In genomic region chr14:78725086-78725485, GRCh38 we compare ENCODE assay signal across 31 cellular contexts.
A peak's percentile ranks its signal among the peaks of the same experiment; 100 is the strongest.
DNase-seq lines count a peak whose midpoint lies in the region; ATAC-seq and TF ChIP-seq lines count a peak whose summit lies in the region.
"Had no signal": no experiment of that assay in that cellular context is flagged by ENCODE, and none has a peak within 500 bp of the region (broad histone marks: within the 10 kb centered on the region; RNA-seq: fewer than 3 reads in every experiment).

No MANE protein-coding gene starts in this region.

- H3K79me2 ChIP-seq in hepatocyte, result no peaks in the 10 kb centered on the region

- H3K27ac Mint-ChIP-seq in activated CD4-positive, alpha-beta memory T cell treated with anti-CD3 and anti-CD28 coated beads, Interleukin-2, amount 10 ng/mL, durations not matched to agents 7 days and 5 days, result no peak overlapping the region
- H3K27ac Mint-ChIP-seq: activated CD4-positive, alpha-beta T cell treated with anti-CD3 and anti-CD28 coated beads for 36 hours; activated naive CD4-positive, alpha-beta T cell treated with anti-CD3 and anti-CD28 coated beads, Interleukin-2, amount 50 U/mL, for 24 hours; activated T-helper 2 cell treated with anti-CD3 and anti-CD28 coated beads, Interferon-gamma antibody, Interleukin-2, Interleukin-4, amounts not matched to agents 10 μg/mL and 5 μg/mL and 100 μg/mL, durations not matched to agents 14 hours and 24 hours and 36 hours; CD8-positive, alpha-beta T cell; immature natural killer cell; natural killer cell treated with Interleukin-12 subunit alpha and Interleukin-12 subunit beta and Interleukin-15 and Interleukin-18, amount 100 ng/mL, for 72 hours had no signal

- no peaks in the 10 kb centered on the region for H3K36me3 ChIP-seq in H7 (replicated peaks; ENCODE audit: control insufficient read depth, insufficient read depth, low read length)
- H3K36me3 ChIP-seq in iPS-18a (ENCODE audit: control insufficient read depth, low read depth, low read length), result no peaks in the 10 kb centered on the region
- no peaks in the 10 kb centered on the region for H3K36me3 ChIP-seq in upper lobe of right lung
- no peaks in the 10 kb centered on the region for H3K36me3 ChIP-seq in hepatocyte (replicated peaks; ENCODE audit: insufficient read depth, low read depth)
- H3K36me3 ChIP-seq: BE2C, esophagus squamous epithelium, heart left ventricle, transverse colon had no signal

- peaks cover 21% of the 10 kb centered on the region for H3K4me1 ChIP-seq in iPS-18a (ENCODE audit: control insufficient read depth, low read depth, low read length)
- H3K4me1 ChIP-seq in upper lobe of right lung, result no peaks in the 10 kb centered on the region
- H3K4me1 ChIP-seq in hepatocyte (ENCODE audit: insufficient read depth), result no peaks in the 10 kb centered on the region
- H3K4me1 ChIP-seq: BE2C, esophagus squamous epithelium, foreskin keratinocyte, heart left ventricle, transverse colon had no signal

- intact Hi-C loops in upper lobe of right lung (cut with DNase I), result no loop called here
- intact Hi-C loops in left colon (cut with DNase I, micrococcal nuclease), result no loop called here

- CTCF ChIA-PET in activated CD4-positive, alpha-beta memory T cell treated with anti-CD3 and anti-CD28 coated beads, Interleukin-2, amount 10 ng/mL, durations not matched to agents 7 days and 5 days (lab: Charles Lee), result no interaction called here

- WGBS in hepatocyte (ENCODE audit: low lambda C conversion rate, missing lambda C conversion rate), result 50% methylated on average over 1 of the region's 1 CpG

- H3K36me3 Mint-ChIP-seq in activated CD4-positive, alpha-beta memory T cell treated with anti-CD3 and anti-CD28 coated beads, Interleukin-2, amount 10 ng/mL, durations not matched to agents 7 days and 5 days (ENCODE audit: low read depth), result no peaks in the 10 kb centered on the region
- H3K36me3 Mint-ChIP-seq: activated naive CD4-positive, alpha-beta T cell treated with anti-CD3 and anti-CD28 coated beads, Interleukin-2, amount 50 U/mL, for 24 hours; CD8-positive, alpha-beta T cell; immature natural killer cell; natural killer cell treated with Interleukin-12 subunit alpha and Interleukin-12 subunit beta and Interleukin-15 and Interleukin-18, amount 100 ng/mL, for 72 hours had no signal

- no peaks in the 10 kb centered on the region for H3K9me2 ChIP-seq in hepatocyte (replicated peaks; ENCODE audit: insufficient read depth)

- H3K27ac ChIP-seq in iPS-18a (ENCODE audit: low read length) (no peak overlapping the region), upper lobe of right lung (no peak overlapping the region), hepatocyte (no peak overlapping the region)
- H3K27ac ChIP-seq: dorsolateral prefrontal cortex, esophagus squamous epithelium, foreskin keratinocyte, heart left ventricle, PC-9, transverse colon had no signal

- H3K27me3 Mint-ChIP-seq in activated CD4-positive, alpha-beta memory T cell treated with anti-CD3 and anti-CD28 coated beads, Interleukin-2, amount 10 ng/mL, durations not matched to agents 7 days and 5 days, result no peaks in the 10 kb centered on the region
- H3K27me3 Mint-ChIP-seq: activated naive CD4-positive, alpha-beta T cell treated with anti-CD3 and anti-CD28 coated beads, Interleukin-2, amount 50 U/mL, for 24 hours; natural killer cell treated with Interleukin-12 subunit alpha and Interleukin-12 subunit beta and Interleukin-15 and Interleukin-18, amount 100 ng/mL, for 72 hours had no signal

- no peaks in the 10 kb centered on the region for H3K4me1 Mint-ChIP-seq in activated CD4-positive, alpha-beta memory T cell treated with anti-CD3 and anti-CD28 coated beads, Interleukin-2, amount 10 ng/mL, durations not matched to agents 7 days and 5 days
- H3K4me1 Mint-ChIP-seq: activated CD4-positive, alpha-beta T cell treated with anti-CD3 and anti-CD28 coated beads for 36 hours; activated naive CD4-positive, alpha-beta T cell treated with anti-CD3 and anti-CD28 coated beads, Interleukin-2, amount 50 U/mL, for 24 hours; immature natural killer cell had no signal

- POLR2A ChIA-PET in activated CD4-positive, alpha-beta memory T cell treated with anti-CD3 and anti-CD28 coated beads, Interleukin-2, amount 10 ng/mL, durations not matched to agents 7 days and 5 days (lab: Charles Lee), result no interaction called here

- no peaks in the 10 kb centered on the region for H3K27me3 ChIP-seq in H7 (ENCODE audit: control insufficient read depth, insufficient read depth, low read length)
- no peaks in the 10 kb centered on the region for H3K27me3 ChIP-seq in iPS-18a (ENCODE audit: control insufficient read depth, insufficient read depth, low read length)
- no peaks in the 10 kb centered on the region for H3K27me3 ChIP-seq in upper lobe of right lung
- H3K27me3 ChIP-seq in hepatocyte, result no peaks in the 10 kb centered on the region
- H3K27me3 ChIP-seq: BE2C, dorsolateral prefrontal cortex, esophagus squamous epithelium, foreskin keratinocyte, transverse colon had no signal

- no peak for TF ChIP-seq CTCF in upper lobe of right lung (IDR thresholded peaks at IDR 0.05)
- TF ChIP-seq CTCF in hepatocyte (IDR thresholded peaks at IDR 0.05; ENCODE audit: poor library complexity), result no peak

- H2AFZ ChIP-seq in hepatocyte, result no peak overlapping the region
- H2AFZ ChIP-seq: PC-9 had no signal

- no peak overlapping the region for H3K9ac ChIP-seq in iPS-18a (ENCODE audit: low read length)

- H3K4me2 ChIP-seq in hepatocyte, result no peak overlapping the region
- H3K4me2 ChIP-seq: PC-9 had no signal

- no peak overlapping the region for H3K4me3 Mint-ChIP-seq in activated CD4-positive, alpha-beta memory T cell treated with anti-CD3 and anti-CD28 coated beads, Interleukin-2, amount 10 ng/mL, durations not matched to agents 7 days and 5 days
- H3K4me3 Mint-ChIP-seq: activated CD4-positive, alpha-beta T cell treated with anti-CD3 and anti-CD28 coated beads for 36 hours; activated naive CD4-positive, alpha-beta T cell treated with anti-CD3 and anti-CD28 coated beads, Interleukin-2, amount 50 U/mL, for 24 hours; CD8-positive, alpha-beta T cell; immature natural killer cell; natural killer cell treated with Interleukin-12 subunit alpha and Interleukin-12 subunit beta and Interleukin-15 and Interleukin-18, amount 100 ng/mL, for 72 hours had no signal

- ATAC-seq in upper lobe of right lung (no peak), left colon (no peak)
- ATAC-seq: activated CD4-positive, alpha-beta T cell treated with anti-CD3 and anti-CD28 coated beads for 36 hours; CD8-positive, alpha-beta T cell; foreskin keratinocyte; heart left ventricle; left cardiac atrium; natural killer cell treated with Interleukin-12 subunit alpha and Interleukin-12 subunit beta and Interleukin-15 and Interleukin-18, amount 100 ng/mL, for 72 hours had no signal

- no peaks in the 10 kb centered on the region for H3K9me3 Mint-ChIP-seq in activated CD4-positive, alpha-beta memory T cell treated with anti-CD3 and anti-CD28 coated beads, Interleukin-2, amount 10 ng/mL, durations not matched to agents 7 days and 5 days
- H3K9me3 Mint-ChIP-seq: activated T-helper 2 cell treated with anti-CD3 and anti-CD28 coated beads, Interferon-gamma antibody, Interleukin-2, Interleukin-4, amounts not matched to agents 10 μg/mL and 5 μg/mL and 100 μg/mL, durations not matched to agents 14 hours and 24 hours and 36 hours; CD8-positive, alpha-beta T cell; natural killer cell treated with Interleukin-12 subunit alpha and Interleukin-12 subunit beta and Interleukin-15 and Interleukin-18, amount 100 ng/mL, for 72 hours had no signal

- H4K20me1 ChIP-seq in hepatocyte (ENCODE audit: insufficient read depth, poor library complexity, severe bottlenecking), result no peaks in the 10 kb centered on the region

- H3K4me3 ChIP-seq in H7 (ENCODE audit: insufficient read depth, low read depth, low read length) (no peak overlapping the region), iPS-18a (ENCODE audit: low read length) (peak overlapping the region; percentile 36), upper lobe of right lung (no peak overlapping the region), hepatocyte (no peak overlapping the region)
- H3K4me3 ChIP-seq: dorsolateral prefrontal cortex, esophagus squamous epithelium, heart left ventricle, PC-9, transverse colon had no signal

- H3K9me3 ChIP-seq in iPS-18a (ENCODE audit: control insufficient read depth, low read depth, low read length), result no peaks in the 10 kb centered on the region
- no peaks in the 10 kb centered on the region for H3K9me3 ChIP-seq in upper lobe of right lung
- H3K9me3 ChIP-seq in hepatocyte (ENCODE audit: low read depth), result no peaks in the 10 kb centered on the region
- H3K9me3 ChIP-seq: BE2C, esophagus squamous epithelium, heart left ventricle, transverse colon had no signal

- DNase-seq in H7 (peak; percentile 4), NCI-H146 (lab: John Stamatoyannopoulos, UW) (peak; percentile 93), NCI-H69 (lab: John Stamatoyannopoulos, UW) (peak; percentile 95), upper lobe of right lung (no peak), hepatocyte (ENCODE audit: low spot score) (no peak), left colon (no peak)
- DNase-seq in activated CD4-positive, alpha-beta memory T cell treated with anti-CD3 and anti-CD28 coated beads, Interleukin-2, amount 10 ng/mL, durations not matched to agents 7 days and 5 days, result no peak
- DNase-seq: ACHN; activated CD4-positive, alpha-beta T cell treated with anti-CD3 and anti-CD28 coated beads for 36 hours; amygdala; BE2C; CD8-positive, alpha-beta T cell; dorsolateral prefrontal cortex; EL; esophagus squamous epithelium; foreskin keratinocyte; HCEC 1CT; heart left ventricle; immature natural killer cell; left cardiac atrium; mammary epithelial cell; MV-4-11; NCI-H1694; NCI-H510A; PC-9; stimulated activated CD4-positive, alpha-beta T cell treated with anti-CD3 and anti-CD28 coated beads, Interleukin-4, amount 100 ng/mL, for 24 hours; transverse colon had no signal

Comparison
In these comparisons a context has a peak if more than half of its experiments do, and no peak if none do; other contexts are left out.
1. DNase-seq: peak in H7 (single experiment), NCI-H146 (single experiment) and NCI-H69 (single experiment); none in upper lobe of right lung (single experiment), hepatocyte (single experiment), left colon (0 of 2) and activated CD4-positive, alpha-beta memory T cell treated with anti-CD3 and anti-CD28 coated beads, Interleukin-2, amount 10 ng/mL, durations not matched to agents 7 days and 5 days (single experiment).